ENCODE assay signal across 8 cellular contexts in genomic region chr12:124411291-124411878, GRCh38.
DNase-seq lines count a peak whose midpoint lies in the region; ATAC-seq, FAIRE-seq and TF ChIP-seq lines count a peak whose summit lies in the region.

No MANE protein-coding gene starts in this region.

- no peak for TF ChIP-seq EP300 in K562 (IDR thresholded peaks at IDR 0.05; ENCODE audit: low read length)

- no peaks in the 10 kb centered on the region for H3K9me1 ChIP-seq in K562 (ENCODE audit: control insufficient read depth, insufficient read depth, low read length)

- no peaks in the 10 kb centered on the region for H3K9me3 ChIP-seq in K562 (replicated peaks; ENCODE audit: control insufficient read depth, insufficient read depth, low read depth, low read length)

- no peak for TF ChIP-seq RAD21 in K562 (CRISPR knock-in tag; conservative IDR thresholded peaks at IDR 0.05 in 1 of 2, IDR thresholded peaks at IDR 0.05 in 1 of 2)

- H2AFZ ChIP-seq in K562 (ENCODE audit: low read depth, low read length), result no peak overlapping the region

- H3K4me3 ChIP-seq in K562, result no peak overlapping the region

- H4K20me1 ChIP-seq in K562 (replicated peaks; ENCODE audit: control insufficient read depth, insufficient read depth, low read length), result 0 out of 2 replicates have a peak, but pooled peaks cover 4% of the 10 kb centered on the region

- WGBS in K562 (ENCODE audit: insufficient coverage, low coverage, missing lambda C conversion rate), result 80% methylated on average over 9 of the region's 25 CpGs

- H3K27ac ChIP-seq in K562 (ENCODE audit: extremely low read depth, low read depth, low read length) (no peak overlapping the region), substantia nigra (ENCODE audit: low read depth, low read length, poor library complexity, severe bottlenecking) (peak overlapping the region; percentile 71)

- in situ Hi-C loops in K562 (cut with MboI), result no loop called here

- H3K27me3 ChIP-seq in K562 (ENCODE audit: control insufficient read depth in 2 of 2, insufficient read depth in 2 of 2, low read length in 2 of 2), result no peaks in the 10 kb centered on the region

- intact Hi-C loops in K562 (cut with micrococcal nuclease), result no loop called here

- H3K9ac ChIP-seq in K562 (ENCODE audit: insufficient read depth in 1 of 2, low read depth in 2 of 2, low read length in 2 of 2), result no peak overlapping the region

- no peak overlapping the region for H3K4me2 ChIP-seq in K562 (ENCODE audit: insufficient read depth, low read length)

- no peak for TF ChIP-seq POLR2A in K562 (conservative IDR thresholded peaks at IDR 0.05)

- H3K79me2 ChIP-seq in K562 (ENCODE audit: control insufficient read depth, insufficient read depth, low read length), result no peaks in the 10 kb centered on the region

- no peak; the same call in 2 of the 3 replicates for ATAC-seq in K562
- no peak for ATAC-seq in HG03045 (IDR thresholded peaks at IDR 0.05; ENCODE audit: unreplicated experiment)

- POLR2A ChIA-PET in K562 (lab: Yijun Ruan, JAX), result no interaction called here

- CTCF ChIA-PET in K562 (lab: Yijun Ruan, JAX; ENCODE audit: low intra/inter-chr PET ratio), result no interaction called here

- no TSS peak for BruUV-seq in K562 (replicated peaks; lab: Mats Ljungman, UMichigan)

- peak; percentile 92 for DNase-seq in HK-2 (ENCODE audit: unreplicated experiment)
- no peak for DNase-seq in K562 (ENCODE audit: extremely low read depth in 1 of 4, low spot score in 3 of 4)
- DNase-seq in islet precursor cell, result peak; percentile 62
- peak in 7 of 49 donors; percentile 5 to 52 (median 32) for DNase-seq in substantia nigra (lab: John Stamatoyannopoulos, UW)
- no peak for DNase-seq in stimulated activated CD4-positive, alpha-beta T cell treated with anti-CD3 and anti-CD28 coated beads, Interleukin-12 subunit alpha, Interleukin-12 subunit beta, amount 100 ng/mL, for 4 hours
- DNase-seq in D341Med (ENCODE audit: low spot score), result no peak
- DNase-seq in activated CD8-positive, alpha-beta memory T cell treated with anti-CD3 and anti-CD28 coated beads, Interleukin-2, amount 50 U/mL, for 4 hours, result no peak

- peaks cover 13% of the 10 kb centered on the region; the same call in 2 of the 3 replicates for H3K36me3 ChIP-seq in K562 (ENCODE audit: control insufficient read depth, insufficient read depth, low read length)

- FAIRE-seq in K562 (lab: Jason Lieb, UNC), result no peak

- TF ChIP-seq CTCF in K562 (IDR thresholded peaks at IDR 0.05 in 2 of 3, conservative IDR thresholded peaks at IDR 0.05 in 1 of 3; ENCODE audit: insufficient read depth in 2 of 3, low read depth in 1 of 3, low read length in 3 of 3), result no peak

- peaks cover 0 to 31% of the 10 kb centered on the region in 2 experiments; a peak in 2 of 5 replicates for H3K4me1 ChIP-seq in K562 (replicated peaks in 1 of 2; ENCODE audit: control insufficient read depth in 2 of 2, insufficient read depth in 2 of 2, low read length in 2 of 2)

TF ChIP-seq in K562, 482 proteins besides CTCF, POLR2A, EP300 and RAD21:
- TF ChIP-seq RBM22 (IDR thresholded peaks at IDR 0.05; ENCODE audit: low read depth, low read length, poor library complexity, severe bottlenecking) (peak; percentile 29), CREB3L1 (IDR thresholded peaks at IDR 0.05; ENCODE audit: borderline replicate concordance, low read depth) (no peak)

Comparison
In these comparisons a context has a peak if more than half of its experiments do, and no peak if none do; other contexts are left out.
1. DNase-seq: peak in HK-2 (single experiment) and islet precursor cell (single experiment); none in K562 (0 of 4), stimulated activated CD4-positive, alpha-beta T cell treated with anti-CD3 and anti-CD28 coated beads, Interleukin-12 subunit alpha, Interleukin-12 subunit beta, amount 100 ng/mL, for 4 hours (single experiment), D341Med (single experiment) and activated CD8-positive, alpha-beta memory T cell treated with anti-CD3 and anti-CD28 coated beads, Interleukin-2, amount 50 U/mL, for 4 hours (single experiment).